12 cellular contexts compared by ENCODE assay signal in genomic region chr12:6954754-6955461, GRCh38. TPM values are rescaled to one million over a fixed set of nuclear protein-coding genes. Genes with fewer than 3 reads are reported as not detected.
A peak's percentile ranks its signal among the peaks of the same experiment; 100 is the strongest.
DNase-seq lines count a peak whose midpoint lies in the region; ATAC-seq, FAIRE-seq and TF ChIP-seq lines count a peak whose summit lies in the region.
"Had no signal": no experiment of that assay in that cellular context is flagged by ENCODE, and none has a peak within 500 bp of the region (broad histone marks: within the 10 kb centered on the region; RNA-seq: fewer than 3 reads in every experiment).

No MANE protein-coding gene starts in this region.

- H3K4me1 Mint-ChIP-seq in activated CD8-positive, alpha-beta memory T cell treated with anti-CD3 and anti-CD28 coated beads, Interleukin-2, amount 10 ng/mL, durations not matched to agents 7 days and 5 days = peaks cover 79% of the 10 kb centered on the region
- H3K4me1 Mint-ChIP-seq in T-helper 17 cell = peaks cover 78% of the 10 kb centered on the region

- H3K9ac ChIP-seq in HepG2 (ENCODE audit: insufficient read depth, low read depth, low read length) = no peak overlapping the region
- H3K9ac ChIP-seq in PC-3 (ENCODE audit: low read length) = no peak overlapping the region

- H2AFZ ChIP-seq in HepG2 (ENCODE audit: low read length) = no peak overlapping the region
- no peak overlapping the region for H2AFZ ChIP-seq in PC-3 (ENCODE audit: low read length)

- no peaks in the 10 kb centered on the region for H3K9me3 ChIP-seq in T-helper 17 cell (ENCODE audit: control insufficient read depth, low read length, poor library complexity, severe bottlenecking)
- H3K9me3 ChIP-seq in HepG2 (ENCODE audit: low read length) = no peaks in the 10 kb centered on the region
- H3K9me3 ChIP-seq in thymus (ENCODE audit: control insufficient read depth) = no peaks in the 10 kb centered on the region
- H3K9me3 ChIP-seq in PC-3 (ENCODE audit: low read length) = no peaks in the 10 kb centered on the region
- H3K9me3 ChIP-seq in body of pancreas = no peaks in the 10 kb centered on the region

- BruUV-seq in HepG2 (replicated peaks; lab: Mats Ljungman, UMichigan) (no TSS peak), PC-3 (replicated peaks; lab: Mats Ljungman, UMichigan) (no TSS peak)

- in situ Hi-C loops in HepG2 (cut with HindIII; ENCODE audit: extremely low pct_ligation_motif_present, low pct_unique_long_range_greater_than_20kb) = no loop called here

- H4K20me1 ChIP-seq in HepG2 (ENCODE audit: insufficient read depth, low read length) = no peaks in the 10 kb centered on the region
- no peaks in the 10 kb centered on the region for H4K20me1 ChIP-seq in PC-3 (ENCODE audit: low read length)

- H3K4me2 ChIP-seq in HepG2 (ENCODE audit: low read depth, low read length) = no peak overlapping the region
- no peak overlapping the region for H3K4me2 ChIP-seq in PC-3 (ENCODE audit: low read length)

- H3K27ac ChIP-seq in HepG2 (ENCODE audit: extremely low read length, insufficient read depth, low read length) = no peak overlapping the region
- H3K27ac ChIP-seq in thymus (ENCODE audit: low read depth) = peak overlapping the region; percentile 6
- H3K27ac ChIP-seq in PC-3 (ENCODE audit: low read length) = no peak overlapping the region
- no peak overlapping the region for H3K27ac ChIP-seq in body of pancreas
- H3K27ac ChIP-seq: RWPE1 had no signal

- H3F3A ChIP-seq in PC-3 (ENCODE audit: low read length, unreplicated experiment) = no peaks in the 10 kb centered on the region

- TF ChIP-seq EP300 in HepG2 (IDR thresholded peaks at IDR 0.05; ENCODE audit: low read depth in 2 of 2, low read length in 2 of 2) (no peak), HepG2 (CRISPR knock-in tag; IDR thresholded peaks at IDR 0.05; ENCODE audit: borderline replicate concordance) (no peak)

- H3K27me3 Mint-ChIP-seq in activated CD8-positive, alpha-beta memory T cell treated with anti-CD3 and anti-CD28 coated beads, Interleukin-2, amount 10 ng/mL, durations not matched to agents 7 days and 5 days = no peaks in the 10 kb centered on the region
- H3K27me3 Mint-ChIP-seq in T-helper 17 cell = no peaks in the 10 kb centered on the region

- CTCF ChIA-PET in activated CD8-positive, alpha-beta memory T cell treated with anti-CD3 and anti-CD28 coated beads, Interleukin-2, amount 10 ng/mL, durations not matched to agents 7 days and 5 days (lab: Charles Lee) = interaction anchor here (1.1 to 13.5 kb wide), 5 partner anchors 9 to 153 kb away, joined by 4 to 709 read pairs (median 4); partner anchors contain the start of genes C12orf57, PTPN6 and RNU7-1
- CTCF ChIA-PET in HepG2 (lab: Yijun Ruan, JAX; ENCODE audit: low intra/inter-chr PET ratio, low total read pairs) = no interaction called here
- CTCF ChIA-PET in PC-3 (lab: Charles Lee) = no interaction called here

- H3K36me3 Mint-ChIP-seq in activated CD8-positive, alpha-beta memory T cell treated with anti-CD3 and anti-CD28 coated beads, Interleukin-2, amount 10 ng/mL, durations not matched to agents 7 days and 5 days = peaks cover 70% of the 10 kb centered on the region
- peaks cover 13% of the 10 kb centered on the region for H3K36me3 Mint-ChIP-seq in T-helper 17 cell (ENCODE audit: low read depth)

- no peaks in the 10 kb centered on the region; a peak in 1 of 5 replicates for H3K36me3 ChIP-seq in HepG2 (replicated peaks in 1 of 2; ENCODE audit: control insufficient read depth in 1 of 2, insufficient read depth in 2 of 2, low read length in 2 of 2)
- peaks cover 53% of the 10 kb centered on the region for H3K36me3 ChIP-seq in thymus (ENCODE audit: control insufficient read depth, insufficient read depth)
- no peaks in the 10 kb centered on the region for H3K36me3 ChIP-seq in PC-3 (ENCODE audit: low read depth, low read length)
- peaks cover 0 to 5% of the 10 kb centered on the region in 2 donors for H3K36me3 ChIP-seq in body of pancreas (replicated peaks in 1 of 2; ENCODE audit: insufficient read depth in 1 of 2, low read depth in 2 of 2)

- POLR2A ChIA-PET in HepG2 (lab: Yijun Ruan, JAX) = interaction anchor here (0.7 to 1.2 kb wide), 2 partner anchors 9 to 11 kb away, joined by 4 to 5 read pairs; partner anchors contain the start of genes C12orf57 and RNU7-1
- POLR2A ChIA-PET in PC-3 (lab: Charles Lee; ENCODE audit: unreplicated experiment) = no interaction called here

- WGBS in HepG2 (ENCODE audit: low lambda C conversion rate) = 81% methylated on average over 13 of the region's 24 CpGs
- 93% methylated on average over 24 of the region's 24 CpGs for WGBS in thymus
- 78 to 88% methylated on average over 13 to 24 of the region's 24 CpGs for WGBS in body of pancreas, 2 donors

- H3K4me3 Mint-ChIP-seq in activated CD8-positive, alpha-beta memory T cell treated with anti-CD3 and anti-CD28 coated beads, Interleukin-2, amount 10 ng/mL, durations not matched to agents 7 days and 5 days = peak overlapping the region; percentile 64
- peak overlapping the region; percentile 99 for H3K4me3 Mint-ChIP-seq in T-helper 17 cell

- DNase-seq in activated CD8-positive, alpha-beta memory T cell treated with anti-CD3 and anti-CD28 coated beads, Interleukin-2, amount 10 ng/mL, durations not matched to agents 7 days and 5 days = no peak
- no peak for DNase-seq in activated CD8-positive, alpha-beta memory T cell treated with anti-CD3 and anti-CD28 coated beads, Interleukin-2, amount 50 U/mL, for 48 hours
- DNase-seq in T-helper 17 cell = no peak
- no peak for DNase-seq in HepG2 (ENCODE audit: low spot score)
- DNase-seq in PC-3 = no peak
- DNase-seq in body of pancreas = no peak
- DNase-seq in stimulated activated naive CD4-positive, alpha-beta T cell treated with Interleukin-2 at 50 U/mL for 16 hours (lab: John Stamatoyannopoulos, UW) = no peak
- DNase-seq: anterior cingulate cortex, GF-D8 had no signal

- TF ChIP-seq CTCF in HepG2 (CRISPR knock-in tag; IDR thresholded peaks at IDR 0.05) (no peak), PC-3 (conservative IDR thresholded peaks at IDR 0.05; ENCODE audit: low read depth, low read length) (no peak), body of pancreas (IDR thresholded peaks at IDR 0.05) (no peak)

- no peaks in the 10 kb centered on the region for H3K9me3 Mint-ChIP-seq in activated CD8-positive, alpha-beta memory T cell treated with anti-CD3 and anti-CD28 coated beads, Interleukin-2, amount 10 ng/mL, durations not matched to agents 7 days and 5 days (ENCODE audit: low read depth)

- FAIRE-seq in HepG2 (lab: Jason Lieb, UNC) = no peak

- H3K79me2 ChIP-seq in HepG2 (ENCODE audit: insufficient read depth, low read length) (no peaks in the 10 kb centered on the region), PC-3 (ENCODE audit: low read length) (no peaks in the 10 kb centered on the region)

- H3K4me1 ChIP-seq in HepG2 (ENCODE audit: insufficient read depth, low read length) (peaks cover 5% of the 10 kb centered on the region; the same call in 1 of the 2 replicates), thymus (ENCODE audit: control insufficient read depth, insufficient read depth, low read length) (peaks cover 59% of the 10 kb centered on the region), PC-3 (ENCODE audit: insufficient read depth, low read length) (no peaks in the 10 kb centered on the region), body of pancreas (no peaks in the 10 kb centered on the region)

- H3K4me3 ChIP-seq in HepG2 (replicated peaks in 1 of 3; ENCODE audit: insufficient read depth in 1 of 3, low read depth in 2 of 3, low read length in 3 of 3) (no peak overlapping the region), thymus (ENCODE audit: low read length) (no peak overlapping the region), PC-3 (ENCODE audit: low read length) (no peak overlapping the region), body of pancreas (no peak overlapping the region)

- TF ChIP-seq RAD21 in HepG2 (CRISPR knock-in tag; IDR thresholded peaks at IDR 0.05) = no peak

- peak overlapping the region; percentile 96 for H3K27ac Mint-ChIP-seq in activated CD8-positive, alpha-beta memory T cell treated with anti-CD3 and anti-CD28 coated beads, Interleukin-2, amount 10 ng/mL, durations not matched to agents 7 days and 5 days
- H3K27ac Mint-ChIP-seq in T-helper 17 cell = peak overlapping the region; percentile 98

- H3K9me2 ChIP-seq in PC-3 (replicated peaks; ENCODE audit: low read length) = no peaks in the 10 kb centered on the region

- no peak for ATAC-seq in activated CD8-positive, alpha-beta memory T cell treated with anti-CD3 and anti-CD28 coated beads, Interleukin-2, amount 10 ng/mL, durations not matched to agents 7 days and 5 days
- no peak for ATAC-seq in T-helper 17 cell
- ATAC-seq in HepG2 = peak; percentile 17; the same call in 1 of the 3 replicates
- no peak for ATAC-seq in PC-3
- no peak for ATAC-seq in body of pancreas

- H3K27me3 ChIP-seq in HepG2 (ENCODE audit: control insufficient read depth in 1 of 2, insufficient read depth in 2 of 2, low read length in 2 of 2) = no peaks in the 10 kb centered on the region
- no peaks in the 10 kb centered on the region for H3K27me3 ChIP-seq in thymus (ENCODE audit: control insufficient read depth, insufficient read depth)
- no peaks in the 10 kb centered on the region for H3K27me3 ChIP-seq in PC-3 (ENCODE audit: low read length)
- no peaks in the 10 kb centered on the region for H3K27me3 ChIP-seq in body of pancreas

- intact Hi-C loops in HepG2 (cut with micrococcal nuclease; ENCODE audit: unreplicated experiment) (no loop called here), PC-3 (cut with micrococcal nuclease) (no loop called here), body of pancreas (cut with DNase I) (no loop called here)

- TF ChIP-seq POLR2A in HepG2 (IDR thresholded peaks at IDR 0.05; ENCODE audit: insufficient read depth in 1 of 2, low read depth in 2 of 2, low read length in 2 of 2) = no peak
- TF ChIP-seq POLR2A in body of pancreas (IDR thresholded peaks at IDR 0.05) = no peak

RNA-seq across cellular contexts. Expression of gene PTPN6, which starts 3.8 kb away (rescaled TPM):
- 100 to 1,000 TPM; 283 to 367 TPM for total RNA-seq in activated CD8-positive, alpha-beta memory T cell treated with anti-CD3 and anti-CD28 coated beads, Interleukin-2, amount 10 ng/mL, durations not matched to agents 7 days and 5 days
- total RNA-seq in T-helper 17 cell = 100 to 1,000 TPM; 115 to 177 TPM
- total RNA-seq in HepG2 (2016; rRNA removed; fragmentation: Illumina TruSeq; extraction: Trizol) = 9.5 and 10.6 TPM in 2 replicates
- 2.7 and 2.8 TPM in 2 replicates for total RNA-seq in HepG2 (2016; cell fraction: cytosol; rRNA removed; fragmentation: Illumina TruSeq; extraction: Trizol; ENCODE audit: low read depth)
- total RNA-seq in HepG2 (2016; cell fraction: insoluble cytoplasmic fraction; rRNA removed; fragmentation: Illumina TruSeq; extraction: Trizol) = 9.8 and 10.6 TPM in 2 replicates
- total RNA-seq in HepG2 (2016; cell fraction: membrane; rRNA removed; fragmentation: Illumina TruSeq; extraction: Trizol) = 5.0 and 5.3 TPM in 2 replicates
- 6.1 and 6.3 TPM in 2 replicates for total RNA-seq in HepG2 (2016; cell fraction: nucleus; rRNA removed; fragmentation: Illumina TruSeq; extraction: Trizol)
- 9.1 and 10.5 TPM in 2 replicates for polyA plus RNA-seq in HepG2 (2011; rRNA removed)
- polyA plus RNA-seq in HepG2 (2011; cell fraction: cytosol; rRNA removed) = 8.0 and 10.7 TPM in 2 replicates
- 13.2 and 17.8 TPM in 2 replicates for polyA plus RNA-seq in HepG2 (2011; cell fraction: nucleus; rRNA removed)
- polyA plus RNA-seq in HepG2 (2012) = 9.0 and 12.4 TPM in 2 replicates
- 1.6 and 1.7 TPM in 2 replicates for polyA plus RNA-seq in HepG2 (2016; cell fraction: cytosol; fragmentation: Illumina TruSeq; extraction: Trizol; ENCODE audit: low read depth)
- 8.9 and 12.5 TPM in 2 replicates for polyA plus RNA-seq in HepG2 (2016; cell fraction: insoluble cytoplasmic fraction; fragmentation: Illumina TruSeq; extraction: Trizol; ENCODE audit: low read depth)
- polyA plus RNA-seq in HepG2 (2016; cell fraction: membrane; fragmentation: Illumina TruSeq; extraction: Trizol; ENCODE audit: low read depth) = 3.1 and 4.4 TPM in 2 replicates
- 17.8 and 18.0 TPM in 2 replicates for polyA plus RNA-seq in HepG2 (2016; cell fraction: nucleus; fragmentation: Illumina TruSeq; extraction: Trizol; ENCODE audit: insufficient read depth, low read depth)
- 14.7 and 22.7 TPM in 2 replicates for polyA minus RNA-seq in HepG2 (2011; rRNA and poly(A)+ RNA removed; ENCODE audit: low replicate concordance)
- polyA minus RNA-seq in HepG2 (2011; cell fraction: cytosol; rRNA and poly(A)+ RNA removed) = 10.0 and 10.3 TPM in 2 replicates
- polyA minus RNA-seq in HepG2 (2011; cell fraction: nucleus; rRNA and poly(A)+ RNA removed) = 4.1 and 4.2 TPM in 2 replicates
- 213 TPM for polyA plus RNA-seq in thymus
- 22.5 and 28.4 TPM in 2 replicates for total RNA-seq in PC-3 (2014; rRNA removed)
- total RNA-seq in body of pancreas = 10 to 100 TPM; 18.4 to 19.4 TPM

RNA-seq across cellular contexts. Expression of gene C12orf57, which starts 11.1 kb away (rescaled TPM):
- total RNA-seq in activated CD8-positive, alpha-beta memory T cell treated with anti-CD3 and anti-CD28 coated beads, Interleukin-2, amount 10 ng/mL, durations not matched to agents 7 days and 5 days = 100 to 1,000 TPM; 120 to 132 TPM
- 100 to 1,000 TPM; 192 to 226 TPM for total RNA-seq in T-helper 17 cell
- total RNA-seq in HepG2 (2016; rRNA removed; fragmentation: Illumina TruSeq; extraction: Trizol) = 84.0 and 89.7 TPM in 2 replicates
- total RNA-seq in HepG2 (2016; cell fraction: cytosol; rRNA removed; fragmentation: Illumina TruSeq; extraction: Trizol; ENCODE audit: low read depth) = 98.3 and 102 TPM in 2 replicates
- 84.2 and 105 TPM in 2 replicates for total RNA-seq in HepG2 (2016; cell fraction: insoluble cytoplasmic fraction; rRNA removed; fragmentation: Illumina TruSeq; extraction: Trizol)
- 106 and 113 TPM in 2 replicates for total RNA-seq in HepG2 (2016; cell fraction: membrane; rRNA removed; fragmentation: Illumina TruSeq; extraction: Trizol)
- 42.1 and 43.4 TPM in 2 replicates for total RNA-seq in HepG2 (2016; cell fraction: nucleus; rRNA removed; fragmentation: Illumina TruSeq; extraction: Trizol)
- 287 and 302 TPM in 2 replicates for polyA plus RNA-seq in HepG2 (2011; rRNA removed)
- 405 and 458 TPM in 2 replicates for polyA plus RNA-seq in HepG2 (2011; cell fraction: cytosol; rRNA removed)
- 151 and 164 TPM in 2 replicates for polyA plus RNA-seq in HepG2 (2011; cell fraction: nucleus; rRNA removed)
- polyA plus RNA-seq in HepG2 (2012) = 75.2 and 129 TPM in 2 replicates
- 86.1 and 87.7 TPM in 2 replicates for polyA plus RNA-seq in HepG2 (2016; cell fraction: cytosol; fragmentation: Illumina TruSeq; extraction: Trizol; ENCODE audit: low read depth)
- 98.5 and 104 TPM in 2 replicates for polyA plus RNA-seq in HepG2 (2016; cell fraction: insoluble cytoplasmic fraction; fragmentation: Illumina TruSeq; extraction: Trizol; ENCODE audit: low read depth)
- 96.1 and 98.2 TPM in 2 replicates for polyA plus RNA-seq in HepG2 (2016; cell fraction: membrane; fragmentation: Illumina TruSeq; extraction: Trizol; ENCODE audit: low read depth)
- 57.2 and 57.4 TPM in 2 replicates for polyA plus RNA-seq in HepG2 (2016; cell fraction: nucleus; fragmentation: Illumina TruSeq; extraction: Trizol; ENCODE audit: insufficient read depth, low read depth)
- polyA minus RNA-seq in HepG2 (2011; rRNA and poly(A)+ RNA removed; ENCODE audit: low replicate concordance) = 93.0 and 145 TPM in 2 replicates
- 36.8 and 41.7 TPM in 2 replicates for polyA minus RNA-seq in HepG2 (2011; cell fraction: cytosol; rRNA and poly(A)+ RNA removed)
- polyA minus RNA-seq in HepG2 (2011; cell fraction: nucleus; rRNA and poly(A)+ RNA removed) = 37.5 and 38.8 TPM in 2 replicates
- 421 TPM for polyA plus RNA-seq in thymus
- total RNA-seq in PC-3 (2014; rRNA removed) = 125 and 130 TPM in 2 replicates
- 100 to 1,000 TPM; 219 to 302 TPM for total RNA-seq in body of pancreas

RNA-seq across cellular contexts. Expression of gene RNU7-1, which starts 11.3 kb away (rescaled TPM):
- not detected for total RNA-seq in activated CD8-positive, alpha-beta memory T cell treated with anti-CD3 and anti-CD28 coated beads, Interleukin-2, amount 10 ng/mL, durations not matched to agents 7 days and 5 days
- not detected for total RNA-seq in T-helper 17 cell
- total RNA-seq in HepG2 (2016; rRNA removed; fragmentation: Illumina TruSeq; extraction: Trizol) = not detected in 2 replicates
- not detected in 2 replicates for total RNA-seq in HepG2 (2016; cell fraction: cytosol; rRNA removed; fragmentation: Illumina TruSeq; extraction: Trizol; ENCODE audit: low read depth)
- total RNA-seq in HepG2 (2016; cell fraction: insoluble cytoplasmic fraction; rRNA removed; fragmentation: Illumina TruSeq; extraction: Trizol) = not detected in 2 replicates
- not detected in 2 replicates for total RNA-seq in HepG2 (2016; cell fraction: membrane; rRNA removed; fragmentation: Illumina TruSeq; extraction: Trizol)
- not detected in 2 replicates for total RNA-seq in HepG2 (2016; cell fraction: nucleus; rRNA removed; fragmentation: Illumina TruSeq; extraction: Trizol)
- not detected in 2 replicates for polyA plus RNA-seq in HepG2 (2011; rRNA removed)
- polyA plus RNA-seq in HepG2 (2011; cell fraction: cytosol; rRNA removed) = not detected in 2 replicates
- not detected in 2 replicates for polyA plus RNA-seq in HepG2 (2011; cell fraction: nucleus; rRNA removed)
- polyA plus RNA-seq in HepG2 (2012) = not detected in 2 replicates
- not detected in 2 replicates for polyA plus RNA-seq in HepG2 (2016; cell fraction: cytosol; fragmentation: Illumina TruSeq; extraction: Trizol; ENCODE audit: low read depth)
- polyA plus RNA-seq in HepG2 (2016; cell fraction: insoluble cytoplasmic fraction; fragmentation: Illumina TruSeq; extraction: Trizol; ENCODE audit: low read depth) = not detected in 2 replicates
- polyA plus RNA-seq in HepG2 (2016; cell fraction: membrane; fragmentation: Illumina TruSeq; extraction: Trizol; ENCODE audit: low read depth) = not detected in 2 replicates
- not detected in 2 replicates for polyA plus RNA-seq in HepG2 (2016; cell fraction: nucleus; fragmentation: Illumina TruSeq; extraction: Trizol; ENCODE audit: insufficient read depth, low read depth)
- not detected in 2 replicates for polyA minus RNA-seq in HepG2 (2011; rRNA and poly(A)+ RNA removed; ENCODE audit: low replicate concordance)
- polyA minus RNA-seq in HepG2 (2011; cell fraction: cytosol; rRNA and poly(A)+ RNA removed) = not detected in 2 replicates
- not detected in 2 replicates for polyA minus RNA-seq in HepG2 (2011; cell fraction: nucleus; rRNA and poly(A)+ RNA removed)
- polyA plus RNA-seq in thymus = not detected
- not detected in 2 replicates for total RNA-seq in PC-3 (2014; rRNA removed)
- total RNA-seq in body of pancreas = not detected
- total RNA-seq: mucosa of gallbladder had no signal

RNA-seq across cellular contexts. Expression of gene PHB2, which starts 15.6 kb away (rescaled TPM):
- total RNA-seq in activated CD8-positive, alpha-beta memory T cell treated with anti-CD3 and anti-CD28 coated beads, Interleukin-2, amount 10 ng/mL, durations not matched to agents 7 days and 5 days = 100 to 1,000 TPM; 211 to 271 TPM
- total RNA-seq in T-helper 17 cell (100 to 1,000 TPM; 145 to 150 TPM), HepG2 (2016; rRNA removed; fragmentation: Illumina TruSeq; extraction: Trizol) (291 and 394 TPM in 2 replicates), PC-3 (2014; rRNA removed) (353 and 376 TPM in 2 replicates), body of pancreas (100 to 1,000 TPM in 1 of 2 donors, 10 to 100 TPM in 1; 83.4 to 125 TPM)
- 224 and 243 TPM in 2 replicates for total RNA-seq in HepG2 (2016; cell fraction: cytosol; rRNA removed; fragmentation: Illumina TruSeq; extraction: Trizol; ENCODE audit: low read depth)
- 284 and 404 TPM in 2 replicates for total RNA-seq in HepG2 (2016; cell fraction: insoluble cytoplasmic fraction; rRNA removed; fragmentation: Illumina TruSeq; extraction: Trizol)
- total RNA-seq in HepG2 (2016; cell fraction: membrane; rRNA removed; fragmentation: Illumina TruSeq; extraction: Trizol) = 358 and 365 TPM in 2 replicates
- total RNA-seq in HepG2 (2016; cell fraction: nucleus; rRNA removed; fragmentation: Illumina TruSeq; extraction: Trizol) = 232 and 256 TPM in 2 replicates
- polyA plus RNA-seq in HepG2 (2011; rRNA removed) (425 and 468 TPM in 2 replicates), thymus (149 TPM)
- 471 and 553 TPM in 2 replicates for polyA plus RNA-seq in HepG2 (2011; cell fraction: cytosol; rRNA removed)
- 362 and 507 TPM in 2 replicates for polyA plus RNA-seq in HepG2 (2011; cell fraction: nucleus; rRNA removed)
- polyA plus RNA-seq in HepG2 (2012) = 214 and 248 TPM in 2 replicates
- 212 and 232 TPM in 2 replicates for polyA plus RNA-seq in HepG2 (2016; cell fraction: cytosol; fragmentation: Illumina TruSeq; extraction: Trizol; ENCODE audit: low read depth)
- polyA plus RNA-seq in HepG2 (2016; cell fraction: insoluble cytoplasmic fraction; fragmentation: Illumina TruSeq; extraction: Trizol; ENCODE audit: low read depth) = 290 and 308 TPM in 2 replicates
- polyA plus RNA-seq in HepG2 (2016; cell fraction: membrane; fragmentation: Illumina TruSeq; extraction: Trizol; ENCODE audit: low read depth) = 313 and 326 TPM in 2 replicates
- polyA plus RNA-seq in HepG2 (2016; cell fraction: nucleus; fragmentation: Illumina TruSeq; extraction: Trizol; ENCODE audit: insufficient read depth, low read depth) = 428 and 438 TPM in 2 replicates
- polyA minus RNA-seq in HepG2 (2011; rRNA and poly(A)+ RNA removed; ENCODE audit: low replicate concordance) = 299 and 308 TPM in 2 replicates
- polyA minus RNA-seq in HepG2 (2011; cell fraction: cytosol; rRNA and poly(A)+ RNA removed) = 80.4 and 95.3 TPM in 2 replicates
- 135 and 142 TPM in 2 replicates for polyA minus RNA-seq in HepG2 (2011; cell fraction: nucleus; rRNA and poly(A)+ RNA removed)

RNA-seq across cellular contexts. Expression of gene EMG1, which starts 15.8 kb away (rescaled TPM):
- total RNA-seq in activated CD8-positive, alpha-beta memory T cell treated with anti-CD3 and anti-CD28 coated beads, Interleukin-2, amount 10 ng/mL, durations not matched to agents 7 days and 5 days = 10 to 100 TPM; 59.9 to 69.5 TPM
- total RNA-seq in T-helper 17 cell (10 to 100 TPM; 36.2 to 36.9 TPM), HepG2 (2016; rRNA removed; fragmentation: Illumina TruSeq; extraction: Trizol) (130 and 190 TPM in 2 replicates), PC-3 (2014; rRNA removed) (40.7 and 44.3 TPM in 2 replicates), body of pancreas (10 to 100 TPM in 1 of 2 donors, 1 to 10 TPM in 1; 8.3 to 15.5 TPM)
- total RNA-seq in HepG2 (2016; cell fraction: cytosol; rRNA removed; fragmentation: Illumina TruSeq; extraction: Trizol; ENCODE audit: low read depth) = 38.0 and 40.3 TPM in 2 replicates
- 130 and 206 TPM in 2 replicates for total RNA-seq in HepG2 (2016; cell fraction: insoluble cytoplasmic fraction; rRNA removed; fragmentation: Illumina TruSeq; extraction: Trizol)
- total RNA-seq in HepG2 (2016; cell fraction: membrane; rRNA removed; fragmentation: Illumina TruSeq; extraction: Trizol) = 62.9 and 63.2 TPM in 2 replicates
- total RNA-seq in HepG2 (2016; cell fraction: nucleus; rRNA removed; fragmentation: Illumina TruSeq; extraction: Trizol) = 52.9 and 57.8 TPM in 2 replicates
- polyA plus RNA-seq in HepG2 (2011; rRNA removed) (57.7 and 76.3 TPM in 2 replicates), thymus (27.6 TPM)
- polyA plus RNA-seq in HepG2 (2011; cell fraction: cytosol; rRNA removed) = 64.6 and 65.8 TPM in 2 replicates
- polyA plus RNA-seq in HepG2 (2011; cell fraction: nucleus; rRNA removed) = 29.6 and 30.6 TPM in 2 replicates
- polyA plus RNA-seq in HepG2 (2012) = 77.8 and 90.4 TPM in 2 replicates
- polyA plus RNA-seq in HepG2 (2016; cell fraction: cytosol; fragmentation: Illumina TruSeq; extraction: Trizol; ENCODE audit: low read depth) = 33.8 and 36.4 TPM in 2 replicates
- polyA plus RNA-seq in HepG2 (2016; cell fraction: insoluble cytoplasmic fraction; fragmentation: Illumina TruSeq; extraction: Trizol; ENCODE audit: low read depth) = 134 and 149 TPM in 2 replicates
- 37.6 and 40.6 TPM in 2 replicates for polyA plus RNA-seq in HepG2 (2016; cell fraction: membrane; fragmentation: Illumina TruSeq; extraction: Trizol; ENCODE audit: low read depth)
- polyA plus RNA-seq in HepG2 (2016; cell fraction: nucleus; fragmentation: Illumina TruSeq; extraction: Trizol; ENCODE audit: insufficient read depth, low read depth) = 54.7 and 59.5 TPM in 2 replicates
- 28.0 and 64.6 TPM in 2 replicates for polyA minus RNA-seq in HepG2 (2011; rRNA and poly(A)+ RNA removed; ENCODE audit: low replicate concordance)
- 16.4 and 18.5 TPM in 2 replicates for polyA minus RNA-seq in HepG2 (2011; cell fraction: cytosol; rRNA and poly(A)+ RNA removed)
- polyA minus RNA-seq in HepG2 (2011; cell fraction: nucleus; rRNA and poly(A)+ RNA removed) = 29.6 and 33.3 TPM in 2 replicates
